Comparison of ENCODE assay signal across 16 cellular contexts in the genomic region with DNA sequence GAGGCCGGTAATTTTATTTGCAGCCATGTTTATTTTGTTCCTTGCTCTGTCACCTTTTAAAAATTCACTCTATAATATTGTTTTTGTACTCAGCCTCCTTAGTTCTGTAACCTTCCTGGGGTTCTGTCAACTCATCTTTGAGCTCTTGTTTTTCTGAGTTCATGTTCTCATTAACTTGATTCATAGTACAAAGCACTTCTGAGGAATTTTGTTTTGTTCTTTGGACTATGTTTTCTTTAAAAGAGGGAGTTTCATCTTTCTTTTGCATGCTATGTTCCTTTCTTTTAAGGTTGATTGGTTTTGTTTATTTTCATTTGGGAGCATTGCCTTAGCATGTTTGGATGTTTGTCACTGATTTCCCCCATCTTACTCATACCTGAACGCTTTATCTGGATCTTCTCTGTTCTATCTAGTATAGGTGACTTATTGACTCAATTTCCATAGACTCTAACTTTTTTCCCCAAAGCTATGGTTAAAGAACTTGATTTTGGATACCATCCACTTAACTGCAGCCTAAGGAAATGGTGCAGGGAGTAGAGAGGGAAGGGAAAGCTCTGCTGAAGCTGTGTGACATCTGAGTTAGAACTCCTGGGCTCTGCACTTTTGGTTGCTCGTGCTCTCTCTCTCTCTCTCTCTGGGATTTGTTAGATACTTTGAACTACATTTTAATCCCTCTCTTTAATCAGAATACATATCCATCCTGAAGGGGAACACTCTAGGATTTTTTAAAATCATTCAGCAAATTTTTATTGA.
DNase-seq lines count a peak whose midpoint lies in the region; ATAC-seq, FAIRE-seq and TF ChIP-seq lines count a peak whose summit lies in the region.
"Had no signal": no experiment of that assay in that cellular context is flagged by ENCODE, and none has a peak within 500 bp of the region (broad histone marks: within the 10 kb centered on the region; RNA-seq: fewer than 3 reads in every experiment).

No MANE protein-coding gene starts in this region.

- H3K27me3 ChIP-seq in fibroblast of lung (ENCODE audit: control insufficient read depth, insufficient read depth, low read length) (no peaks in the 10 kb centered on the region), upper lobe of right lung (no peaks in the 10 kb centered on the region)
- H3K27me3 ChIP-seq: sigmoid colon had no signal

- no peaks in the 10 kb centered on the region for H4K20me1 ChIP-seq in fibroblast of lung (ENCODE audit: control insufficient read depth, extremely low read depth, insufficient read depth, low read length)

- no peaks in the 10 kb centered on the region for H3K79me2 ChIP-seq in fibroblast of lung (ENCODE audit: control insufficient read depth, insufficient read depth, low read length)

- H2AFZ ChIP-seq in fibroblast of lung (ENCODE audit: low read length), result no peak overlapping the region

- H3K36me3 Mint-ChIP-seq in stimulated activated effector memory CD8-positive, alpha-beta T cell treated with anti-CD3 and anti-CD28 coated beads, Interleukin-12 subunit alpha, Interleukin-12 subunit beta, amount 100 ng/mL, for 72 hours, result no peaks in the 10 kb centered on the region
- H3K36me3 Mint-ChIP-seq: brain, IgD-negative memory B cell had no signal

- no peak overlapping the region for H3K4me3 Mint-ChIP-seq in stimulated activated effector memory CD8-positive, alpha-beta T cell treated with anti-CD3 and anti-CD28 coated beads, Interleukin-12 subunit alpha, Interleukin-12 subunit beta, amount 100 ng/mL, for 72 hours
- H3K4me3 Mint-ChIP-seq: brain, IgD-negative memory B cell had no signal

- H3K4me1 Mint-ChIP-seq in stimulated activated effector memory CD8-positive, alpha-beta T cell treated with anti-CD3 and anti-CD28 coated beads, Interleukin-12 subunit alpha, Interleukin-12 subunit beta, amount 100 ng/mL, for 72 hours, result no peaks in the 10 kb centered on the region
- H3K4me1 Mint-ChIP-seq: IgD-negative memory B cell had no signal

- peaks cover 9% of the 10 kb centered on the region for H3K4me1 ChIP-seq in fibroblast of lung (ENCODE audit: control insufficient read depth, extremely low read depth, insufficient read depth, low read length)
- H3K4me1 ChIP-seq in upper lobe of right lung, result peaks cover 3% of the 10 kb centered on the region

- no peak overlapping the region for H3K27ac Mint-ChIP-seq in stimulated activated effector memory CD8-positive, alpha-beta T cell treated with anti-CD3 and anti-CD28 coated beads, Interleukin-12 subunit alpha, Interleukin-12 subunit beta, amount 100 ng/mL, for 72 hours
- H3K27ac Mint-ChIP-seq: IgD-negative memory B cell had no signal

- DNase-seq in D721Med (ENCODE audit: insufficient read length, low spot score) (no peak), amniotic epithelial cell (ENCODE audit: low read depth) (peak; percentile 84), fibroblast of lung (ENCODE audit: low read depth in 2 of 2) (peak; percentile 17 to 36), renal cortical epithelial cell (ENCODE audit: low read depth) (peak; percentile 98), upper lobe of right lung (no peak), GOT3 (lab: John Stamatoyannopoulos, UW) (no peak)
- no peak for DNase-seq in activated T-cell treated with anti-CD3 and anti-CD28 coated beads, Interleukin-2, amount 50 U/mL, for 48 hours
- DNase-seq in stimulated activated effector memory CD8-positive, alpha-beta T cell treated with anti-CD3 and anti-CD28 coated beads, Interleukin-12 subunit alpha, Interleukin-12 subunit beta, amount 100 ng/mL, for 72 hours (ENCODE audit: low spot score in 2 of 2), result no peak
- DNase-seq: activated gamma-delta T cell; NCI-H1092 treated with DMSO at 0.1 percent for 48 hours; NCI-H2227 treated with DMSO at 0.1 percent for 48 hours; sigmoid colon; stimulated activated naive CD4-positive, alpha-beta T cell treated with Interleukin-2 at 50 U/mL for 16 hours had no signal

- H3K4me2 ChIP-seq in fibroblast of lung (ENCODE audit: extremely low read depth, insufficient read depth, low read length), result no peak overlapping the region

- H3K4me3 ChIP-seq in fibroblast of lung (replicated peaks in 1 of 4; ENCODE audit: control extremely low read depth in 1 of 4, insufficient read depth in 1 of 4, low read depth in 3 of 4, low read length in 4 of 4), result no peak overlapping the region
- H3K4me3 ChIP-seq in upper lobe of right lung, result no peak overlapping the region
- H3K4me3 ChIP-seq: sigmoid colon, SK-N-MC had no signal

- H3K9me3 ChIP-seq in fibroblast of lung (ENCODE audit: control insufficient read depth, insufficient read depth, low read depth, low read length), result no peaks in the 10 kb centered on the region
- H3K9me3 ChIP-seq in upper lobe of right lung, result no peaks in the 10 kb centered on the region
- H3K9me3 ChIP-seq: sigmoid colon had no signal

- peaks cover 6% of the 10 kb centered on the region for H3K9me3 Mint-ChIP-seq in stimulated activated effector memory CD8-positive, alpha-beta T cell treated with anti-CD3 and anti-CD28 coated beads, Interleukin-12 subunit alpha, Interleukin-12 subunit beta, amount 100 ng/mL, for 72 hours
- H3K9me3 Mint-ChIP-seq: brain had no signal

- H3K9ac ChIP-seq in fibroblast of lung (ENCODE audit: insufficient read depth, low read length), result no peak overlapping the region

- H3K27ac ChIP-seq in fibroblast of lung (ENCODE audit: insufficient read depth, low read length) (no peak overlapping the region), upper lobe of right lung (no peak overlapping the region)
- H3K27ac ChIP-seq: sigmoid colon, SK-N-MC had no signal

- peak; percentile 55 for FAIRE-seq in D721Med (lab: Jason Lieb, UNC)

- TF ChIP-seq CTCF in D721Med (IDR thresholded peaks at IDR 0.05; ENCODE audit: insufficient read depth, missing control alignments), result no peak
- no peak for TF ChIP-seq CTCF in fibroblast of lung (conservative IDR thresholded peaks at IDR 0.05 in 1 of 2, IDR thresholded peaks at IDR 0.05 in 1 of 2; ENCODE audit: low read depth in 1 of 2, low read length in 2 of 2)
- no peak for TF ChIP-seq CTCF in upper lobe of right lung (IDR thresholded peaks at IDR 0.05)

- no peak for ATAC-seq in upper lobe of right lung
- no peak for ATAC-seq in stimulated activated effector memory CD8-positive, alpha-beta T cell treated with anti-CD3 and anti-CD28 coated beads, Interleukin-12 subunit alpha, Interleukin-12 subunit beta, amount 100 ng/mL, for 72 hours

- H3K36me3 ChIP-seq in fibroblast of lung (ENCODE audit: control insufficient read depth, insufficient read depth, low read length) (no peaks in the 10 kb centered on the region), upper lobe of right lung (no peaks in the 10 kb centered on the region)
- H3K36me3 ChIP-seq: sigmoid colon had no signal

- intact Hi-C loops in upper lobe of right lung (cut with DNase I), result no loop called here

Comparison
In these comparisons a context has a peak if more than half of its experiments do, and no peak if none do; other contexts are left out.
1. DNase-seq: peak in amniotic epithelial cell (single experiment), fibroblast of lung (2 of 2) and renal cortical epithelial cell (single experiment); none in D721Med (single experiment), upper lobe of right lung (single experiment), activated T-cell treated with anti-CD3 and anti-CD28 coated beads, Interleukin-2, amount 50 U/mL, for 48 hours (0 of 2), stimulated activated effector memory CD8-positive, alpha-beta T cell treated with anti-CD3 and anti-CD28 coated beads, Interleukin-12 subunit alpha, Interleukin-12 subunit beta, amount 100 ng/mL, for 72 hours (0 of 2) and GOT3 (single experiment).